Comparison of ENCODE assay signal across 12 cellular contexts in genomic region chr11:61489833-61490585, GRCh38. TPM values are rescaled to one million over a fixed set of nuclear protein-coding genes. Genes with fewer than 3 reads are reported as not detected.
DNase-seq lines count a peak whose midpoint lies in the region; ATAC-seq and TF ChIP-seq lines count a peak whose summit lies in the region.
"Had no signal": no experiment of that assay in that cellular context is flagged by ENCODE, and none has a peak within 500 bp of the region (broad histone marks: within the 10 kb centered on the region; RNA-seq: fewer than 3 reads in every experiment).

No MANE protein-coding gene starts in this region.

- peak overlapping the region; percentile 41 to 87 (median 74) for H3K27ac Mint-ChIP-seq in brain

- DNase-seq in NCI-H146 (lab: John Stamatoyannopoulos, UW): peak; percentile 12
- DNase-seq in NCI-H146 treated with DMSO at 0.1 percent for 48 hours (lab: John Stamatoyannopoulos, UW; ENCODE audit: unreplicated experiment): no peak
- peak; percentile 77 for DNase-seq in left kidney (ENCODE audit: low read depth, low spot score)
- peak; percentile 37 to 38 for DNase-seq in thyroid gland
- no peak for DNase-seq in DMS79 treated with DMSO at 0.1 percent for 48 hours (lab: John Stamatoyannopoulos, UW)
- no peak for DNase-seq in foreskin melanocyte
- DNase-seq: NCI-H1417 treated with DMSO at 0.1 percent for 48 hours had no signal

- TF ChIP-seq CTCF in brain (conservative IDR thresholded peaks at IDR 0.05): no peak
- TF ChIP-seq CTCF in thyroid gland (IDR thresholded peaks at IDR 0.05): no peak

- peaks cover 15% of the 10 kb centered on the region for H3K36me3 Mint-ChIP-seq in brain

- intact Hi-C loops in thyroid gland (cut with DNase I): no loop called here

- H3K27ac ChIP-seq in thyroid gland: peak overlapping the region; percentile 26 to 45 (median 28)

- ATAC-seq in GM21360 (IDR thresholded peaks at IDR 0.05; ENCODE audit: unreplicated experiment): no peak

- peaks cover 44% of the 10 kb centered on the region for H3K4me1 Mint-ChIP-seq in brain
- H3K4me1 Mint-ChIP-seq: central memory CD8-positive, alpha-beta T cell had no signal

- peaks cover 13 to 25% of the 10 kb centered on the region in 2 donors for H3K4me1 ChIP-seq in thyroid gland

- H3K27me3 Mint-ChIP-seq in brain: no peaks in the 10 kb centered on the region
- H3K27me3 Mint-ChIP-seq: central memory CD8-positive, alpha-beta T cell had no signal

- 50 to 58% methylated on average over 10 to 12 of the region's 12 CpGs for WGBS in thyroid gland, 2 donors

- H3K36me3 ChIP-seq in thyroid gland: no peaks in the 10 kb centered on the region
- H3K36me3 ChIP-seq: prostate gland had no signal

- no peaks in the 10 kb centered on the region for H3K27me3 ChIP-seq in thyroid gland

- H3K9me3 ChIP-seq in thyroid gland: no peaks in the 10 kb centered on the region
- H3K9me3 ChIP-seq: prostate gland had no signal

- no peak for TF ChIP-seq POLR2A in thyroid gland (IDR thresholded peaks at IDR 0.05)

- H3K4me3 Mint-ChIP-seq in brain: no peak overlapping the region
- H3K4me3 Mint-ChIP-seq: central memory CD8-positive, alpha-beta T cell had no signal

- no peak overlapping the region for H3K4me3 ChIP-seq in thyroid gland (replicated peaks in 1 of 3)

- H3K9me3 Mint-ChIP-seq in brain: no peaks in the 10 kb centered on the region
- H3K9me3 Mint-ChIP-seq: central memory CD8-positive, alpha-beta T cell had no signal

RNA-seq across cellular contexts. Expression of gene LRRC10B, which starts 18.5 kb away (rescaled TPM):
- 5.1 TPM for polyA plus RNA-seq in brain (ENCODE audit: insufficient read depth, low read depth, low replicate concordance)
- total RNA-seq in thyroid gland: 1 to 10 TPM in 1 of 4 donors, under 1 TPM in 3; 0.22 to 3.0 (median 0.66) TPM
- total RNA-seq: SK-MEL-5 had no signal

Comparison
In these comparisons a context has a peak if more than half of its experiments do, and no peak if none do; other contexts are left out.
1. DNase-seq: peak in NCI-H146 (single experiment), left kidney (single experiment) and thyroid gland (2 of 2); none in NCI-H146 treated with DMSO at 0.1 percent for 48 hours (single experiment), DMS79 treated with DMSO at 0.1 percent for 48 hours (single experiment) and foreskin melanocyte (single experiment).